In the genomic region with DNA sequence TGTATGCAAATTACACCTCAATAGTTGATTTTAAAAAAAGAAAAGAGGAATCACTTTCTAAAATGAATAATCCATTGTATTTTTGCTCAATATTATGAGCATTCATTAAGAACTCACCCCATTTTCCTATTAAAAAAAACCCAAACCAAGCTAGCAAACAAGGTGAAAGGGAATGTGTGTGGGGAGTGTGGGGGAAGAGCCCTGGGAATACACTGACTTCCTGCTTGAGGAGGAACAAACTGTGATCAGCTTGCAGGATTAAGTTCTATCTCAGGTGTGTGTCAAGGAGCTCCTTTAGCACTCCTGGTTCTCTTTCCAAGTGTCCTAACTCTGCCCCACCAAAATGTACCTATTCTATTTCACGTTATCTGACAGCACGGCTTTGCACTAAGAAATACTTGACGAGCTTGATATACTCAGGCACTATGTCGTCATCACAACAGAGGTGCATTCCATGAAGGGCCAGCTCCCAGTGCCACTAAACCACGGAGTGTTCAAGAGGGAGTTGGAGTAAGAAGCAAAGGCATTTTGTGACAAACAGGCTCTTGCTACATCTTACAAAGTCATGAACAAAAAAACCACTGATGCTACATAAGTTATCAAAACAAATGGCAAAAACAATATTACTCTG, we compare ENCODE assay signal across 27 cellular contexts.
DNase-seq lines count a peak whose midpoint lies in the region; ATAC-seq and TF ChIP-seq lines count a peak whose summit lies in the region.
"Had no signal": no experiment of that assay in that cellular context is flagged by ENCODE, and none has a peak within 500 bp of the region (broad histone marks: within the 10 kb centered on the region; RNA-seq: fewer than 3 reads in every experiment).

No MANE protein-coding gene starts in this region.

- H3K27ac Mint-ChIP-seq in nephron progenitor cell, result peak overlapping the region; percentile 61
- H3K27ac Mint-ChIP-seq: activated CD4-positive, alpha-beta memory T cell treated with anti-CD3 and anti-CD28 coated beads, Interleukin-2, amount 10 ng/mL, durations not matched to agents 7 days and 5 days; activated naive CD4-positive, alpha-beta T cell treated with anti-CD3 and anti-CD28 coated beads, Interleukin-2, amount 50 U/mL, for 72 hours; activated T-helper 17 cell treated with anti-CD3 and anti-CD28 coated beads, Interleukin-2, amount 50 U/mL, for 72 hours; naive B cell had no signal

- ATAC-seq in HG03571 (IDR thresholded peaks at IDR 0.05; ENCODE audit: unreplicated experiment) (no peak), HG02678 (IDR thresholded peaks at IDR 0.05; ENCODE audit: unreplicated experiment) (no peak), GM21528 (IDR thresholded peaks at IDR 0.05; ENCODE audit: low FRiP score, unreplicated experiment) (no peak)
- ATAC-seq: activated CD4-positive, CD25-positive, alpha-beta regulatory T cell treated with anti-CD3 and anti-CD28 coated beads, Interleukin-2, amount 50 U/mL, for 24 hours; activated naive CD4-positive, alpha-beta T cell treated with anti-CD3 and anti-CD28 coated beads, Interleukin-2, amount 50 U/mL, for 72 hours; activated T-helper 17 cell treated with anti-CD3 and anti-CD28 coated beads, Interleukin-2, amount 50 U/mL, for 72 hours; stimulated activated naive CD8-positive, alpha-beta T cell treated with anti-CD3 and anti-CD28 coated beads, Interleukin-15, Interleukin-2, amounts not matched to agents 100 U/mL and 50 U/mL, for 24 hours had no signal

- no peaks in the 10 kb centered on the region for H3K4me1 Mint-ChIP-seq in nephron progenitor cell
- H3K4me1 Mint-ChIP-seq: activated CD4-positive, alpha-beta memory T cell treated with anti-CD3 and anti-CD28 coated beads, Interleukin-2, amount 10 ng/mL, durations not matched to agents 7 days and 5 days; activated T-helper 17 cell treated with anti-CD3 and anti-CD28 coated beads, Interleukin-2, amount 50 U/mL, for 72 hours; naive B cell had no signal

- H3K27me3 Mint-ChIP-seq in nephron progenitor cell (ENCODE audit: low read depth, poor library complexity), result no peaks in the 10 kb centered on the region

- H3K4me3 Mint-ChIP-seq in nephron progenitor cell, result no peak overlapping the region
- H3K4me3 Mint-ChIP-seq: activated CD4-positive, alpha-beta memory T cell treated with anti-CD3 and anti-CD28 coated beads, Interleukin-2, amount 10 ng/mL, durations not matched to agents 7 days and 5 days; activated T-helper 17 cell treated with anti-CD3 and anti-CD28 coated beads, Interleukin-2, amount 50 U/mL, for 72 hours; naive B cell had no signal

- DNase-seq in EH (ENCODE audit: low read depth) (peak; percentile 36), fibroblast of pulmonary artery (ENCODE audit: low read depth) (peak; percentile 14), nephron progenitor cell (no peak), 8988T (no peak)
- DNase-seq: activated CD4-positive, alpha-beta memory T cell treated with anti-CD3 and anti-CD28 coated beads, Interleukin-2, amount 10 ng/mL, durations not matched to agents 7 days and 5 days; BE2C; DMS153; heart right ventricle; MM.1S; naive B cell; NCI-H1417 treated with DMSO at 0.1 percent for 48 hours; NCI-H446; NCI-H82; RPMI8226; stimulated activated naive CD8-positive, alpha-beta T cell treated with anti-CD3 and anti-CD28 coated beads, Interleukin-15, Interleukin-2, amounts not matched to agents 100 U/mL and 50 U/mL, for 24 hours; T-helper 1 cell had no signal

- no peak overlapping the region for H3K4me3 ChIP-seq in fibroblast of pulmonary artery (replicated peaks; ENCODE audit: low read depth, low read length)
- H3K4me3 ChIP-seq: HAP-1, heart right ventricle, prostate gland, tibial nerve had no signal

- peaks cover 1% of the 10 kb centered on the region for H3K9me3 Mint-ChIP-seq in nephron progenitor cell
- H3K9me3 Mint-ChIP-seq: activated CD4-positive, alpha-beta memory T cell treated with anti-CD3 and anti-CD28 coated beads, Interleukin-2, amount 10 ng/mL, durations not matched to agents 7 days and 5 days; activated naive CD4-positive, alpha-beta T cell treated with anti-CD3 and anti-CD28 coated beads, Interleukin-2, amount 50 U/mL, for 72 hours; activated T-helper 17 cell treated with anti-CD3 and anti-CD28 coated beads, Interleukin-2, amount 50 U/mL, for 72 hours; naive B cell had no signal

- TF ChIP-seq CTCF in VCaP (conservative IDR thresholded peaks at IDR 0.05) (no peak), fibroblast of pulmonary artery (IDR thresholded peaks at IDR 0.05; ENCODE audit: low read length, missing control alignments) (no peak), nephron progenitor cell (IDR thresholded peaks at IDR 0.05) (no peak)

- peaks cover 75% of the 10 kb centered on the region for H3K36me3 Mint-ChIP-seq in nephron progenitor cell (ENCODE audit: low read depth)
- H3K36me3 Mint-ChIP-seq: activated naive CD4-positive, alpha-beta T cell treated with anti-CD3 and anti-CD28 coated beads, Interleukin-2, amount 50 U/mL, for 72 hours; naive B cell had no signal

- H3K27ac ChIP-seq in VCaP, result peak overlapping the region; percentile 28; the same call in 1 of the 2 replicates
- H3K27ac ChIP-seq: heart right ventricle, KMS-11, prostate gland, tibial nerve had no signal

Comparison
In these comparisons a context has a peak if more than half of its experiments do, and no peak if none do; other contexts are left out.
1. DNase-seq: peak in EH (single experiment) and fibroblast of pulmonary artery (single experiment); none in nephron progenitor cell (single experiment) and 8988T (single experiment).